Comparison of ENCODE assay signal across 1 cellular context in the genomic region with DNA sequence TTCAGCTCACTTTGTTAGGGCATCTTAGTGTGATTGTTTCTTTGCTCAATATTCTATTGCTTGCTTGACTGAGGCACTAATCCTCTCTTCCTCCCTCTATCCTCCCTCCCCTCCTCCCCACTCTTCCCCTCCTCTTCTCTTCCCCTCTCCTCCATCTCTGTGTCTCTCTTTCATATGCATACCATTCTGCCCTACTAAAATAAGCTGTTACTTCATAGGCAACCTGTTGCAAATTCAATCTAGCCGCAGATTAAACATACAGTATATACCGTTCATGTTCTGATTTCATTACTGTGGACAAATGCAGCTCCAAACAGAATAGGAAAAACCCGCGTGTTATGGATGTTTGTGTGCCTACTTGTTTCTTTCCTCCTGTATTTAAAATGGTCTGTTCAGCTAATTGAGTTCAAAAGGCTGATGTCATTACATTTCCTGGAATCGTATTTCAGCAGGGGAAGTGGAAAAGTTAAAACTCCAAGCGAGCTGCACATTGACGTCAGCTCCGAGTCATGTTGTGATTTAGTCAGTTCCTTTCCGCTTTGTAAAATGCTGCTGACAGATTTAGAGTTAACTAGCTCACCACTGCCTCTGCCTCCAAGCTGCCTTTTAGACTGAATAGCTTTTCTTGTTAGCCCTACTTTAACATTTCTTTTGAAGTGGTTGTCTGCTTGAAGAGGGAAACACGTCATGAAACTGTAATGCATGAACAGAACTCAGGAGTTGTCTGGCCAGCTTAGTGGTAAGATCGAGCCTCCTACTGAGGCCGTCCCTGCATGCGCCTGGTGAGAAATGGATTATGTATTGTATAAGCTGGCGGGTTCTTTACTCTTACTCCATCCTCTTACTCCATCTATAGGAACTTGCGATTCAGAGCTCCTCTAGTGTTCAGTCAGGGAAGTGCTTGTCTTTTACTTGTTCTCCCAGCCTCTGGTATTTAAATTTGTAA.
TF ChIP-seq lines count a peak whose summit lies in the region.

No MANE protein-coding gene starts in this region.

TF ChIP-seq in HEK293, 187 proteins besides CTCF, POLR2A, EP300 and RAD21 (continued from another document and continues in another):
- TF ChIP-seq, protein P1, sequence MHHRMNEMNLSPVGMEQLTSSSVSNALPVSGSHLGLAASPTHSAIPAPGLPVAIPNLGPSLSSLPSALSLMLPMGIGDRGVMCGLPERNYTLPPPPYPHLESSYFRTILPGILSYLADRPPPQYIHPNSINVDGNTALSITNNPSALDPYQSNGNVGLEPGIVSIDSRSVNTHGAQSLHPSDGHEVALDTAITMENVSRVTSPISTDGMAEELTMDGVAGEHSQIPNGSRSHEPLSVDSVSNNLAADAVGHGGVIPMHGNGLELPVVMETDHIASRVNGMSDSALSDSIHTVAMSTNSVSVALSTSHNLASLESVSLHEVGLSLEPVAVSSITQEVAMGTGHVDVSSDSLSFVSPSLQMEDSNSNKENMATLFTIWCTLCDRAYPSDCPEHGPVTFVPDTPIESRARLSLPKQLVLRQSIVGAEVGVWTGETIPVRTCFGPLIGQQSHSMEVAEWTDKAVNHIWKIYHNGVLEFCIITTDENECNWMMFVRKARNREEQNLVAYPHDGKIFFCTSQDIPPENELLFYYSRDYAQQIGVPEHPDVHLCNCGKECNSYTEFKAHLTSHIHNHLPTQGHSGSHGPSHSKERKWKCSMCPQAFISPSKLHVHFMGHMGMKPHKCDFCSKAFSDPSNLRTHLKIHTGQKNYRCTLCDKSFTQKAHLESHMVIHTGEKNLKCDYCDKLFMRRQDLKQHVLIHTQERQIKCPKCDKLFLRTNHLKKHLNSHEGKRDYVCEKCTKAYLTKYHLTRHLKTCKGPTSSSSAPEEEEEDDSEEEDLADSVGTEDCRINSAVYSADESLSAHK (tag by site-specific recombination; IDR thresholded peaks at IDR 0.05) = peak; percentile 92
- no peak for TF ChIP-seq ZNF433 (tag by site-specific recombination; IDR thresholded peaks at IDR 0.05; ENCODE audit: low read depth)
- TF ChIP-seq ZNF660 (tag by site-specific recombination; IDR thresholded peaks at IDR 0.05) = peak; percentile 97
- TF ChIP-seq, protein P2, sequence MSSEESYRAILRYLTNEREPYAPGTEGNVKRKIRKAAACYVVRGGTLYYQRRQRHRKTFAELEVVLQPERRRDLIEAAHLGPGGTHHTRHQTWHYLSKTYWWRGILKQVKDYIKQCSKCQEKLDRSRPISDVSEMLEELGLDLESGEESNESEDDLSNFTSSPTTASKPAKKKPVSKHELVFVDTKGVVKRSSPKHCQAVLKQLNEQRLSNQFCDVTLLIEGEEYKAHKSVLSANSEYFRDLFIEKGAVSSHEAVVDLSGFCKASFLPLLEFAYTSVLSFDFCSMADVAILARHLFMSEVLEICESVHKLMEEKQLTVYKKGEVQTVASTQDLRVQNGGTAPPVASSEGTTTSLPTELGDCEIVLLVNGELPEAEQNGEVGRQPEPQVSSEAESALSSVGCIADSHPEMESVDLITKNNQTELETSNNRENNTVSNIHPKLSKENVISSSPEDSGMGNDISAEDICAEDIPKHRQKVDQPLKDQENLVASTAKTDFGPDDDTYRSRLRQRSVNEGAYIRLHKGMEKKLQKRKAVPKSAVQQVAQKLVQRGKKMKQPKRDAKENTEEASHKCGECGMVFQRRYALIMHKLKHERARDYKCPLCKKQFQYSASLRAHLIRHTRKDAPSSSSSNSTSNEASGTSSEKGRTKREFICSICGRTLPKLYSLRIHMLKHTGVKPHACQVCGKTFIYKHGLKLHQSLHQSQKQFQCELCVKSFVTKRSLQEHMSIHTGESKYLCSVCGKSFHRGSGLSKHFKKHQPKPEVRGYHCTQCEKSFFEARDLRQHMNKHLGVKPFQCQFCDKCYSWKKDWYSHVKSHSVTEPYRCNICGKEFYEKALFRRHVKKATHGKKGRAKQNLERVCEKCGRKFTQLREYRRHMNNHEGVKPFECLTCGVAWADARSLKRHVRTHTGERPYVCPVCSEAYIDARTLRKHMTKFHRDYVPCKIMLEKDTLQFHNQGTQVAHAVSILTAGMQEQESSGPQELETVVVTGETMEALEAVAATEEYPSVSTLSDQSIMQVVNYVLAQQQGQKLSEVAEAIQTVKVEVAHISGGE (tag by site-specific recombination; conservative IDR thresholded peaks at IDR 0.05; ENCODE audit: low read depth) = peak; percentile 37
- TF ChIP-seq, protein P3, sequence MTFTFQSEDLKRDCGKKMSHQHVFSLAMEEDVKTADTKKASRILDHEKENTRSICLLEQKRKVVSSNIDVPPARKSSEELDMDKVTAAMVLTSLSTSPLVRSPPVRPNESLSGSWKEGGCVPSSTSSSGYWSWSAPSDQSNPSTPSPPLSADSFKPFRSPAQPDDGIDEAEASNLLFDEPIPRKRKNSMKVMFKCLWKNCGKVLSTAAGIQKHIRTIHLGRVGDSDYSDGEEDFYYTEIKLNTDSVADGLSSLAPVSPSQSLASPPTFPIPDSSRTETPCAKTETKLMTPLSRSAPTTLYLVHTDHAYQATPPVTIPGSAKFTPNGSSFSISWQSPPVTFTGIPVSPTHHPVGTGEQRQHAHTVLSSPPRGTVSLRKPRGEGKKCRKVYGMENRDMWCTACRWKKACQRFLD (tag by site-specific recombination; IDR thresholded peaks at IDR 0.05) = no peak
- no peak for TF ChIP-seq ZBTB7A (tag by site-specific recombination; IDR thresholded peaks at IDR 0.05; ENCODE audit: low read depth)
- no peak for TF ChIP-seq YY2 (tag by site-specific recombination; IDR thresholded peaks at IDR 0.05)
- TF ChIP-seq, protein P4, sequence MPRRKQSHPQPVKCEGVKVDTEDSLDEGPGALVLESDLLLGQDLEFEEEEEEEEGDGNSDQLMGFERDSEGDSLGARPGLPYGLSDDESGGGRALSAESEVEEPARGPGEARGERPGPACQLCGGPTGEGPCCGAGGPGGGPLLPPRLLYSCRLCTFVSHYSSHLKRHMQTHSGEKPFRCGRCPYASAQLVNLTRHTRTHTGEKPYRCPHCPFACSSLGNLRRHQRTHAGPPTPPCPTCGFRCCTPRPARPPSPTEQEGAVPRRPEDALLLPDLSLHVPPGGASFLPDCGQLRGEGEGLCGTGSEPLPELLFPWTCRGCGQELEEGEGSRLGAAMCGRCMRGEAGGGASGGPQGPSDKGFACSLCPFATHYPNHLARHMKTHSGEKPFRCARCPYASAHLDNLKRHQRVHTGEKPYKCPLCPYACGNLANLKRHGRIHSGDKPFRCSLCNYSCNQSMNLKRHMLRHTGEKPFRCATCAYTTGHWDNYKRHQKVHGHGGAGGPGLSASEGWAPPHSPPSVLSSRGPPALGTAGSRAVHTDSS (tag by site-specific recombination; IDR thresholded peaks at IDR 0.05) = 0 out of 2 replicates have a peak, but pooled peaks have one; percentile 23
- peak; percentile 100 for TF ChIP-seq ZBTB21 (tag by site-specific recombination; IDR thresholded peaks at IDR 0.05)
- peak; percentile 97 for TF ChIP-seq SP7 (tag by site-specific recombination; IDR thresholded peaks at IDR 0.05)
- TF ChIP-seq, protein P5, sequence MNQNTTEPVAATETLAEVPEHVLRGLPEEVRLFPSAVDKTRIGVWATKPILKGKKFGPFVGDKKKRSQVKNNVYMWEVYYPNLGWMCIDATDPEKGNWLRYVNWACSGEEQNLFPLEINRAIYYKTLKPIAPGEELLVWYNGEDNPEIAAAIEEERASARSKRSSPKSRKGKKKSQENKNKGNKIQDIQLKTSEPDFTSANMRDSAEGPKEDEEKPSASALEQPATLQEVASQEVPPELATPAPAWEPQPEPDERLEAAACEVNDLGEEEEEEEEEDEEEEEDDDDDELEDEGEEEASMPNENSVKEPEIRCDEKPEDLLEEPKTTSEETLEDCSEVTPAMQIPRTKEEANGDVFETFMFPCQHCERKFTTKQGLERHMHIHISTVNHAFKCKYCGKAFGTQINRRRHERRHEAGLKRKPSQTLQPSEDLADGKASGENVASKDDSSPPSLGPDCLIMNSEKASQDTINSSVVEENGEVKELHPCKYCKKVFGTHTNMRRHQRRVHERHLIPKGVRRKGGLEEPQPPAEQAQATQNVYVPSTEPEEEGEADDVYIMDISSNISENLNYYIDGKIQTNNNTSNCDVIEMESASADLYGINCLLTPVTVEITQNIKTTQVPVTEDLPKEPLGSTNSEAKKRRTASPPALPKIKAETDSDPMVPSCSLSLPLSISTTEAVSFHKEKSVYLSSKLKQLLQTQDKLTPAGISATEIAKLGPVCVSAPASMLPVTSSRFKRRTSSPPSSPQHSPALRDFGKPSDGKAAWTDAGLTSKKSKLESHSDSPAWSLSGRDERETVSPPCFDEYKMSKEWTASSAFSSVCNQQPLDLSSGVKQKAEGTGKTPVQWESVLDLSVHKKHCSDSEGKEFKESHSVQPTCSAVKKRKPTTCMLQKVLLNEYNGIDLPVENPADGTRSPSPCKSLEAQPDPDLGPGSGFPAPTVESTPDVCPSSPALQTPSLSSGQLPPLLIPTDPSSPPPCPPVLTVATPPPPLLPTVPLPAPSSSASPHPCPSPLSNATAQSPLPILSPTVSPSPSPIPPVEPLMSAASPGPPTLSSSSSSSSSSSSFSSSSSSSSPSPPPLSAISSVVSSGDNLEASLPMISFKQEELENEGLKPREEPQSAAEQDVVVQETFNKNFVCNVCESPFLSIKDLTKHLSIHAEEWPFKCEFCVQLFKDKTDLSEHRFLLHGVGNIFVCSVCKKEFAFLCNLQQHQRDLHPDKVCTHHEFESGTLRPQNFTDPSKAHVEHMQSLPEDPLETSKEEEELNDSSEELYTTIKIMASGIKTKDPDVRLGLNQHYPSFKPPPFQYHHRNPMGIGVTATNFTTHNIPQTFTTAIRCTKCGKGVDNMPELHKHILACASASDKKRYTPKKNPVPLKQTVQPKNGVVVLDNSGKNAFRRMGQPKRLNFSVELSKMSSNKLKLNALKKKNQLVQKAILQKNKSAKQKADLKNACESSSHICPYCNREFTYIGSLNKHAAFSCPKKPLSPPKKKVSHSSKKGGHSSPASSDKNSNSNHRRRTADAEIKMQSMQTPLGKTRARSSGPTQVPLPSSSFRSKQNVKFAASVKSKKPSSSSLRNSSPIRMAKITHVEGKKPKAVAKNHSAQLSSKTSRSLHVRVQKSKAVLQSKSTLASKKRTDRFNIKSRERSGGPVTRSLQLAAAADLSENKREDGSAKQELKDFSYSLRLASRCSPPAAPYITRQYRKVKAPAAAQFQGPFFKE (tag by site-specific recombination; IDR thresholded peaks at IDR 0.05; ENCODE audit: borderline replicate concordance) = no peak
- TF ChIP-seq ZNF292 (tag by site-specific recombination; IDR thresholded peaks at IDR 0.05; ENCODE audit: borderline replicate concordance, low read depth) = no peak
- TF ChIP-seq ZNF114 (tag by site-specific recombination; IDR thresholded peaks at IDR 0.05) = no peak
- no peak for TF ChIP-seq HOXA7 (CRISPR knock-in tag; IDR thresholded peaks at IDR 0.05; ENCODE audit: borderline replicate concordance)
- TF ChIP-seq ZNF146 (tag by site-specific recombination; IDR thresholded peaks at IDR 0.05) = peak; percentile 79
- TF ChIP-seq ZNF677 (tag by site-specific recombination; IDR thresholded peaks at IDR 0.05) = no peak
- TF ChIP-seq, protein P6, sequence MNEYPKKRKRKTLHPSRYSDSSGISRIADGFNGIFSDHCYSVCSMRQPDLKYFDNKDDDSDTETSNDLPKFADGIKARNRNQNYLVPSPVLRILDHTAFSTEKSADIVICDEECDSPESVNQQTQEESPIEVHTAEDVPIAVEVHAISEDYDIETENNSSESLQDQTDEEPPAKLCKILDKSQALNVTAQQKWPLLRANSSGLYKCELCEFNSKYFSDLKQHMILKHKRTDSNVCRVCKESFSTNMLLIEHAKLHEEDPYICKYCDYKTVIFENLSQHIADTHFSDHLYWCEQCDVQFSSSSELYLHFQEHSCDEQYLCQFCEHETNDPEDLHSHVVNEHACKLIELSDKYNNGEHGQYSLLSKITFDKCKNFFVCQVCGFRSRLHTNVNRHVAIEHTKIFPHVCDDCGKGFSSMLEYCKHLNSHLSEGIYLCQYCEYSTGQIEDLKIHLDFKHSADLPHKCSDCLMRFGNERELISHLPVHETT (tag by site-specific recombination; IDR thresholded peaks at IDR 0.05) = peak; percentile 100
- TF ChIP-seq SP2 (tag by site-specific recombination; IDR thresholded peaks at IDR 0.05) = peak; percentile 83
- TF ChIP-seq MYNN (tag by site-specific recombination; IDR thresholded peaks at IDR 0.05; ENCODE audit: borderline replicate concordance) = peak; percentile 91
- TF ChIP-seq ZNF670 (tag by site-specific recombination; IDR thresholded peaks at IDR 0.05; ENCODE audit: low read depth) = no peak
- TF ChIP-seq ZNF621 (tag by site-specific recombination; IDR thresholded peaks at IDR 0.05) = no peak
- peak; percentile 99 for TF ChIP-seq SCRT2 (tag by site-specific recombination; IDR thresholded peaks at IDR 0.05)
- TF ChIP-seq ZNF202 (tag by site-specific recombination; IDR thresholded peaks at IDR 0.05; ENCODE audit: borderline replicate concordance) = no peak
- TF ChIP-seq ZNF521 (tag by site-specific recombination; IDR thresholded peaks at IDR 0.05) = no peak
- TF ChIP-seq FEZF1 (tag by site-specific recombination; IDR thresholded peaks at IDR 0.05) = peak; percentile 100
- no peak for TF ChIP-seq ZNF560 (tag by site-specific recombination; IDR thresholded peaks at IDR 0.05; ENCODE audit: borderline replicate concordance)
- TF ChIP-seq, protein P7, sequence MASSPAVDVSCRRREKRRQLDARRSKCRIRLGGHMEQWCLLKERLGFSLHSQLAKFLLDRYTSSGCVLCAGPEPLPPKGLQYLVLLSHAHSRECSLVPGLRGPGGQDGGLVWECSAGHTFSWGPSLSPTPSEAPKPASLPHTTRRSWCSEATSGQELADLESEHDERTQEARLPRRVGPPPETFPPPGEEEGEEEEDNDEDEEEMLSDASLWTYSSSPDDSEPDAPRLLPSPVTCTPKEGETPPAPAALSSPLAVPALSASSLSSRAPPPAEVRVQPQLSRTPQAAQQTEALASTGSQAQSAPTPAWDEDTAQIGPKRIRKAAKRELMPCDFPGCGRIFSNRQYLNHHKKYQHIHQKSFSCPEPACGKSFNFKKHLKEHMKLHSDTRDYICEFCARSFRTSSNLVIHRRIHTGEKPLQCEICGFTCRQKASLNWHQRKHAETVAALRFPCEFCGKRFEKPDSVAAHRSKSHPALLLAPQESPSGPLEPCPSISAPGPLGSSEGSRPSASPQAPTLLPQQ (tag by site-specific recombination; IDR thresholded peaks at IDR 0.05) = peak; percentile 95
- no peak for TF ChIP-seq ZNF157 (tag by site-specific recombination; IDR thresholded peaks at IDR 0.05)
- no peak; the same call in 1 of the 2 replicates for TF ChIP-seq ZBTB48 (tag by site-specific recombination; IDR thresholded peaks at IDR 0.05)
- peak; percentile 40; the same call in 1 of the 2 replicates for TF ChIP-seq KLF7 (tag by site-specific recombination; IDR thresholded peaks at IDR 0.05; ENCODE audit: borderline replicate concordance)
- peak; percentile 96 for TF ChIP-seq ZNF843 (tag by site-specific recombination; IDR thresholded peaks at IDR 0.05)
- peak; percentile 57 for TF ChIP-seq ZNF596 (tag by site-specific recombination; IDR thresholded peaks at IDR 0.05)
- TF ChIP-seq, protein P8, sequence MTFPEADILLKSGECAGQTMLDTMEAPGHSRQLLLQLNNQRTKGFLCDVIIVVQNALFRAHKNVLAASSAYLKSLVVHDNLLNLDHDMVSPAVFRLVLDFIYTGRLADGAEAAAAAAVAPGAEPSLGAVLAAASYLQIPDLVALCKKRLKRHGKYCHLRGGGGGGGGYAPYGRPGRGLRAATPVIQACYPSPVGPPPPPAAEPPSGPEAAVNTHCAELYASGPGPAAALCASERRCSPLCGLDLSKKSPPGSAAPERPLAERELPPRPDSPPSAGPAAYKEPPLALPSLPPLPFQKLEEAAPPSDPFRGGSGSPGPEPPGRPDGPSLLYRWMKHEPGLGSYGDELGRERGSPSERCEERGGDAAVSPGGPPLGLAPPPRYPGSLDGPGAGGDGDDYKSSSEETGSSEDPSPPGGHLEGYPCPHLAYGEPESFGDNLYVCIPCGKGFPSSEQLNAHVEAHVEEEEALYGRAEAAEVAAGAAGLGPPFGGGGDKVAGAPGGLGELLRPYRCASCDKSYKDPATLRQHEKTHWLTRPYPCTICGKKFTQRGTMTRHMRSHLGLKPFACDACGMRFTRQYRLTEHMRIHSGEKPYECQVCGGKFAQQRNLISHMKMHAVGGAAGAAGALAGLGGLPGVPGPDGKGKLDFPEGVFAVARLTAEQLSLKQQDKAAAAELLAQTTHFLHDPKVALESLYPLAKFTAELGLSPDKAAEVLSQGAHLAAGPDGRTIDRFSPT (tag by site-specific recombination; IDR thresholded peaks at IDR 0.05) = peak; percentile 97
- peak; percentile 97 for TF ChIP-seq KLF10 (tag by site-specific recombination; IDR thresholded peaks at IDR 0.05)
